Comparison of ENCODE assay signal across 23 cellular contexts in the genomic region with DNA sequence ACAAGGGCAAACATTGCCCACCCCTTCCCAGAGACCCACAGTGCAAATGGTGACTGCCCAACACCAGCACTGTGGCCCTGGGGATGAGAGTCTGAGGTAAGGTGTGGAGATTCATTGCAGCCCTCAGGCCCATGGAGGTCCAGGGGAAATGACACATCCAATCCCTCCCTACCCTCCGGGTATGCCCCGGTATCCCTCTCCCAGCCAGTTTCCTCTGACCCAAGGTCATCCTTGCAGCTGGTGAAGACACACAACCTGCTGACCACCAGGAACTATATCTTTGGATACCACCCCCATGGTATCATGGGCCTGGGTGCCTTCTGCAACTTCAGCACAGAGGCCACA. TPM values are rescaled to one million over a fixed set of nuclear protein-coding genes. Genes with fewer than 3 reads are reported as not detected.
DNase-seq lines count a peak whose midpoint lies in the region; ATAC-seq and TF ChIP-seq lines count a peak whose summit lies in the region.
"Had no signal": no experiment of that assay in that cellular context is flagged by ENCODE, and none has a peak within 500 bp of the region (broad histone marks: within the 10 kb centered on the region; RNA-seq: fewer than 3 reads in every experiment).

No MANE protein-coding gene starts in this region.

- H3K9me3 Mint-ChIP-seq in chondrocyte (ENCODE audit: low read depth) = no peaks in the 10 kb centered on the region
- H3K9me3 Mint-ChIP-seq: CD4-positive, alpha-beta memory T cell had no signal

- peaks cover 3% of the 10 kb centered on the region for H3K4me1 ChIP-seq in osteoblast (ENCODE audit: insufficient read depth, low read length)
- H3K4me1 ChIP-seq in body of pancreas = peaks cover 25% of the 10 kb centered on the region
- H3K4me1 ChIP-seq: Peyer's patch, SJSA1 had no signal

- no peaks in the 10 kb centered on the region for H3K79me2 ChIP-seq in osteoblast (ENCODE audit: insufficient read depth, low read length)

- H3K27me3 ChIP-seq in osteoblast (ENCODE audit: insufficient read depth, low read length) = no peaks in the 10 kb centered on the region
- H3K27me3 ChIP-seq in body of pancreas = no peaks in the 10 kb centered on the region
- H3K27me3 ChIP-seq: BLaER1, Peyer's patch, SJSA1 had no signal

- H3K4me3 ChIP-seq in osteoblast (ENCODE audit: insufficient read depth, low read length) (no peak overlapping the region), body of pancreas (no peak overlapping the region)
- H3K4me3 ChIP-seq: BLaER1, K562, Peyer's patch, SJSA1 had no signal

- H4K20me1 ChIP-seq in osteoblast (ENCODE audit: insufficient read depth, low read length) = no peaks in the 10 kb centered on the region
- H4K20me1 ChIP-seq: BLaER1 had no signal

- H3K36me3 Mint-ChIP-seq in chondrocyte (ENCODE audit: low read depth) = no peaks in the 10 kb centered on the region
- H3K36me3 Mint-ChIP-seq: CD4-positive, alpha-beta memory T cell had no signal

- H3K27ac Mint-ChIP-seq in chondrocyte (ENCODE audit: unreplicated experiment) = no peak overlapping the region
- H3K27ac Mint-ChIP-seq: CD4-positive, alpha-beta memory T cell had no signal

- peaks cover 4% of the 10 kb centered on the region for H3K4me1 Mint-ChIP-seq in chondrocyte (ENCODE audit: low read depth)

- H3K4me2 ChIP-seq in osteoblast (ENCODE audit: insufficient read depth, low read length) = no peak overlapping the region
- H3K4me2 ChIP-seq: BLaER1 had no signal

- 71 to 83% methylated on average over 1 to 2 of the region's 2 CpGs for WGBS in body of pancreas, 2 donors

- DNase-seq in EL = peak; percentile 46
- DNase-seq in M059J (ENCODE audit: low read depth) = peak; percentile 53
- peak; percentile 26 for DNase-seq in chondrocyte (ENCODE audit: low spot score)
- peak; percentile 39 for DNase-seq in osteoblast (ENCODE audit: insufficient read length, low spot score, missing footprints)
- no peak for DNase-seq in body of pancreas
- no peak for DNase-seq in DMS53 treated with DMSO at 0.1 percent for 48 hours (lab: John Stamatoyannopoulos, UW; ENCODE audit: unreplicated experiment)
- no peak for DNase-seq in activated CD4-positive, alpha-beta T cell treated with anti-CD3 and anti-CD28 coated beads for 48 hours
- DNase-seq: CD4-positive, alpha-beta memory T cell; DMS79; GOT3; HCEC 1CT; Kasumi-1; NCI-H1105 treated with DMSO at 0.1 percent for 48 hours; NCI-H146; NCI-H1930; NCI-H69 had no signal

- intact Hi-C loops in body of pancreas (cut with DNase I) = no loop called here

- no peak overlapping the region for H3K4me3 Mint-ChIP-seq in chondrocyte (ENCODE audit: unreplicated experiment)
- H3K4me3 Mint-ChIP-seq: CD4-positive, alpha-beta memory T cell had no signal

- H3K27ac ChIP-seq in osteoblast (ENCODE audit: low read depth, low read length) (no peak overlapping the region), body of pancreas (no peak overlapping the region)
- H3K27ac ChIP-seq: BLaER1, HL-60, Peyer's patch, SJSA1 had no signal

- H3K36me3 ChIP-seq in osteoblast (ENCODE audit: insufficient read depth, low read length) = no peaks in the 10 kb centered on the region
- H3K36me3 ChIP-seq in body of pancreas (replicated peaks in 1 of 2; ENCODE audit: insufficient read depth in 1 of 2, low read depth in 2 of 2) = no peaks in the 10 kb centered on the region
- H3K36me3 ChIP-seq: BLaER1, Peyer's patch, SJSA1 had no signal

- ATAC-seq in body of pancreas (no peak), HG03469 (IDR thresholded peaks at IDR 0.05; ENCODE audit: unreplicated experiment) (no peak)
- ATAC-seq: K562 had no signal

- no peak for TF ChIP-seq POLR2A in body of pancreas (IDR thresholded peaks at IDR 0.05)

- no peaks in the 10 kb centered on the region for H3K9me3 ChIP-seq in osteoblast (ENCODE audit: low read depth, low read length)
- no peaks in the 10 kb centered on the region for H3K9me3 ChIP-seq in body of pancreas
- H3K9me3 ChIP-seq: BLaER1, Caco-2, Peyer's patch, SJSA1 had no signal

- TF ChIP-seq CTCF in chondrocyte (IDR thresholded peaks at IDR 0.05) = no peak
- no peak for TF ChIP-seq CTCF in osteoblast (IDR thresholded peaks at IDR 0.05; ENCODE audit: extremely low read depth, low read depth, low read length)
- TF ChIP-seq CTCF in body of pancreas (IDR thresholded peaks at IDR 0.05) = no peak

- H2AFZ ChIP-seq in osteoblast (ENCODE audit: low read length) = no peak overlapping the region

- no peaks in the 10 kb centered on the region for H3K27me3 Mint-ChIP-seq in chondrocyte (ENCODE audit: low read depth)
- H3K27me3 Mint-ChIP-seq: CD4-positive, alpha-beta memory T cell had no signal

RNA-seq across cellular contexts. Expression of a gene that starts 18.9 kb away (rescaled TPM):
- 17.4 and 18.0 TPM in 2 replicates for total RNA-seq in M059J (2014; rRNA removed; shearing (Covaris generic))
- total RNA-seq in chondrocyte = 15.7 to 32.5 TPM (median 16.9 TPM) in 3 replicates
- 28.2 and 30.4 TPM in 2 replicates for total RNA-seq in osteoblast
- total RNA-seq in body of pancreas = 10 to 100 TPM; 10.9 to 31.0 TPM

RNA-seq across cellular contexts. Expression of a gene that starts 27.5 kb away (rescaled TPM):
- 10.1 and 11.3 TPM in 2 replicates for total RNA-seq in M059J (2014; rRNA removed; shearing (Covaris generic))
- total RNA-seq in chondrocyte (1.3 to 1.6 TPM in 2 of 3 replicates, not detected in the other), osteoblast (2.9 and 3.6 TPM in 2 replicates), body of pancreas (10 to 100 TPM in 1 of 2 donors, 1 to 10 TPM in 1; 9.3 to 38.6 TPM)
- total RNA-seq: SJSA1 had no signal

Comparison
In these comparisons a context has a peak if more than half of its experiments do, and no peak if none do; other contexts are left out.
1. DNase-seq: peak in EL (single experiment), M059J (single experiment), chondrocyte (single experiment) and osteoblast (single experiment); none in body of pancreas (0 of 4), DMS53 treated with DMSO at 0.1 percent for 48 hours (single experiment) and activated CD4-positive, alpha-beta T cell treated with anti-CD3 and anti-CD28 coated beads for 48 hours (single experiment).